12 cellular contexts compared by ENCODE assay signal in the genomic region with DNA sequence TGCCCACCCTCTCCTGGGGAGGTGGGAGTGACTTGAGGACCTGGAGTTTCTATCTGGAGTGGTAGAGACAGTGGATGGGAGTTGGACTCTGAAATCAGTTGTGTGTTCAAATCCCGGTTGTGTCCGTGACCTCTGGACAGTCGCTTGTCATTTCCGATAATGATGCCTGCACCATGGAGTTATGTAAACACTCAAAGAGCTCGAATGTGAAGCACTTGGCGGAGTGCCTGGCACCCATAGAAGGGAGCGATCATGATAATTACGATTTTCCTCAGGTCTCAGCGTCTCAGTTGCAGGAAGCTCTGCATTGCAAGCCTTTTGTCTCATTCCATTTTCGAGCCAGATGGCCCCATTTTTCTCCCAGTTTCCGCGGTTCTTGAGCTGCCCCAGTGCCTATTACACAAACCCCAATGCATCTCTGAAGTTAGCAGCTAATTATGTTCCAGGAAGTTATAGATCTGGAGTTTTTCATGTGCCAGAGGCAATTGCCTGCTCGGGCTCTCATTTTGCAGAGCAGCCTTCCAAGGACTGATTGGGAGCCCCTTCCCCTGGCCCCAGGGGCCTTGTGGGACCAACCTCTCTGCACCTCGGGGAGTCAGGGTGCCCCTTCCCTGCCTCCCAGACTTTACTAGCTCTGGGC.
DNase-seq lines count a peak whose midpoint lies in the region; ATAC-seq and TF ChIP-seq lines count a peak whose summit lies in the region.
"Had no signal": no experiment of that assay in that cellular context is flagged by ENCODE, and none has a peak within 500 bp of the region (broad histone marks: within the 10 kb centered on the region; RNA-seq: fewer than 3 reads in every experiment).

No MANE protein-coding gene starts in this region.

- no peak for TF ChIP-seq CTCF in activated CD8-positive, alpha-beta T cell treated with anti-CD3 and anti-CD28 coated beads for 36 hours (IDR thresholded peaks at IDR 0.05)
- no peak for TF ChIP-seq CTCF in natural killer cell (IDR thresholded peaks at IDR 0.05)

- CTCF ChIA-PET in activated CD8-positive, alpha-beta T cell treated with anti-CD3 and anti-CD28 coated beads for 36 hours (lab: Charles Lee) = no interaction called here

- H3K4me3 Mint-ChIP-seq in activated CD8-positive, alpha-beta T cell treated with anti-CD3 and anti-CD28 coated beads for 36 hours = no peak overlapping the region
- no peak overlapping the region for H3K4me3 Mint-ChIP-seq in natural killer cell
- H3K4me3 Mint-ChIP-seq: activated naive CD4-positive, alpha-beta T cell treated with anti-CD3 and anti-CD28 coated beads, Interleukin-2, amount 50 U/mL, for 24 hours; naive B cell had no signal

- peak; percentile 70 for ATAC-seq in left lobe of liver
- no peak for ATAC-seq in activated CD8-positive, alpha-beta T cell treated with anti-CD3 and anti-CD28 coated beads for 36 hours
- ATAC-seq in natural killer cell = no peak
- ATAC-seq: activated CD4-positive, CD25-positive, alpha-beta regulatory T cell treated with anti-CD3 and anti-CD28 coated beads, Interleukin-2, amount 50 U/mL, for 24 hours had no signal

- DNase-seq in activated CD8-positive, alpha-beta memory T cell treated with anti-CD3 and anti-CD28 coated beads for 24 hours = peak; percentile 17
- no peak for DNase-seq in activated CD8-positive, alpha-beta memory T cell treated with anti-CD3 and anti-CD28 coated beads, Interleukin-2, amount 50 U/mL, for 4 hours
- peak; percentile 98 for DNase-seq in NCI-H748 (lab: John Stamatoyannopoulos, UW; ENCODE audit: unreplicated experiment)
- peak; percentile 74 for DNase-seq in left lobe of liver (ENCODE audit: low spot score)
- peak; percentile 29 for DNase-seq in ureter (ENCODE audit: low spot score)
- no peak for DNase-seq in NOMO-1 (lab: John Stamatoyannopoulos, UW; ENCODE audit: unreplicated experiment in 2 of 2)
- DNase-seq in activated CD8-positive, alpha-beta T cell treated with anti-CD3 and anti-CD28 coated beads for 36 hours = no peak
- DNase-seq in natural killer cell = no peak
- DNase-seq: naive B cell; stimulated activated naive CD4-positive, alpha-beta T cell treated with Interleukin-2 at 50 U/mL for 16 hours had no signal

- no peak overlapping the region for H3K27ac Mint-ChIP-seq in activated CD8-positive, alpha-beta T cell treated with anti-CD3 and anti-CD28 coated beads for 36 hours
- H3K27ac Mint-ChIP-seq in natural killer cell = no peak overlapping the region
- H3K27ac Mint-ChIP-seq: activated naive CD4-positive, alpha-beta T cell treated with anti-CD3 and anti-CD28 coated beads, Interleukin-2, amount 50 U/mL, for 24 hours had no signal

- no peaks in the 10 kb centered on the region for H3K36me3 Mint-ChIP-seq in activated CD8-positive, alpha-beta T cell treated with anti-CD3 and anti-CD28 coated beads for 36 hours (ENCODE audit: low read depth)
- H3K36me3 Mint-ChIP-seq in natural killer cell = no peaks in the 10 kb centered on the region
- H3K36me3 Mint-ChIP-seq: naive B cell had no signal

- POLR2A ChIA-PET in activated CD8-positive, alpha-beta T cell treated with anti-CD3 and anti-CD28 coated beads for 36 hours (lab: Charles Lee) = no interaction called here

- peaks cover 17% of the 10 kb centered on the region for H3K27me3 Mint-ChIP-seq in activated CD8-positive, alpha-beta T cell treated with anti-CD3 and anti-CD28 coated beads for 36 hours
- peaks cover 12 to 27% of the 10 kb centered on the region in 2 donors for H3K27me3 Mint-ChIP-seq in natural killer cell (ENCODE audit: low read depth in 2 of 2)

- intact Hi-C loops in activated CD8-positive, alpha-beta T cell treated with anti-CD3 and anti-CD28 coated beads for 36 hours (cut with micrococcal nuclease) = no loop called here
- intact Hi-C loops in natural killer cell (cut with micrococcal nuclease) = no loop called here

- H3K4me1 Mint-ChIP-seq in activated CD8-positive, alpha-beta T cell treated with anti-CD3 and anti-CD28 coated beads for 36 hours (ENCODE audit: low read depth) = peaks cover 3% of the 10 kb centered on the region
- H3K4me1 Mint-ChIP-seq in natural killer cell = peaks cover 0 to 7% of the 10 kb centered on the region in 2 donors

- no peaks in the 10 kb centered on the region for H3K9me3 Mint-ChIP-seq in activated CD8-positive, alpha-beta T cell treated with anti-CD3 and anti-CD28 coated beads for 36 hours
- H3K9me3 Mint-ChIP-seq in natural killer cell = no peaks in the 10 kb centered on the region
- H3K9me3 Mint-ChIP-seq: activated naive CD4-positive, alpha-beta T cell treated with anti-CD3 and anti-CD28 coated beads, Interleukin-2, amount 50 U/mL, for 24 hours had no signal

Comparison
In these comparisons a context has a peak if more than half of its experiments do, and no peak if none do; other contexts are left out.
1. DNase-seq: peak in activated CD8-positive, alpha-beta memory T cell treated with anti-CD3 and anti-CD28 coated beads for 24 hours (single experiment), NCI-H748 (single experiment), left lobe of liver (single experiment) and ureter (single experiment); none in activated CD8-positive, alpha-beta memory T cell treated with anti-CD3 and anti-CD28 coated beads, Interleukin-2, amount 50 U/mL, for 4 hours (single experiment), NOMO-1 (0 of 2), activated CD8-positive, alpha-beta T cell treated with anti-CD3 and anti-CD28 coated beads for 36 hours (single experiment) and natural killer cell (single experiment).